In genomic region chr20:25580711-25581110, GRCh38 we compare ENCODE assay signal across 20 cellular contexts. TPM values are rescaled to one million over a fixed set of nuclear protein-coding genes. Genes with fewer than 3 reads are reported as not detected.
DNase-seq lines count a peak whose midpoint lies in the region; ATAC-seq and TF ChIP-seq lines count a peak whose summit lies in the region.
"Had no signal": no experiment of that assay in that cellular context is flagged by ENCODE, and none has a peak within 500 bp of the region (broad histone marks: within the 10 kb centered on the region; RNA-seq: fewer than 3 reads in every experiment).

No MANE protein-coding gene starts in this region.

- H3K79me2 ChIP-seq in Loucy (ENCODE audit: insufficient read depth, low read length) = peaks cover 88% of the 10 kb centered on the region

- 0 out of 2 replicates have a peak, but pooled peaks cover 2% of the 10 kb centered on the region for H3F3A ChIP-seq in Loucy (ENCODE audit: low read depth)

- DNase-seq in T47D (ENCODE audit: low read depth in 1 of 2, low spot score in 1 of 2) = peak; percentile 51 to 85
- DNase-seq in fibroblast of villous mesenchyme (ENCODE audit: low read depth) = peak; percentile 25
- DNase-seq in renal cortical epithelial cell (ENCODE audit: low read depth) = peak; percentile 76
- no peak for DNase-seq in G401 (ENCODE audit: low spot score)
- DNase-seq in aorta = no peak
- DNase-seq in BE2C = no peak
- no peak for DNase-seq in NCI-H2227 (lab: John Stamatoyannopoulos, UW; ENCODE audit: unreplicated experiment)
- DNase-seq: activated CD8-positive, alpha-beta T cell treated with anti-CD3 and anti-CD28 coated beads for 36 hours; activated naive CD4-positive, alpha-beta T cell; activated T-cell treated with anti-CD3 and anti-CD28 coated beads, Interleukin-2, amount 50 U/mL, for 1 hour; colonic mucosa; gastrocnemius medialis; NCI-H526 treated with DMSO at 0.1 percent for 48 hours; stimulated activated naive CD4-positive, alpha-beta T cell; T-helper 9 cell; transverse colon had no signal

- no peak for ATAC-seq in aorta (ENCODE audit: low FRiP score)
- ATAC-seq: activated CD8-positive, alpha-beta T cell treated with anti-CD3 and anti-CD28 coated beads for 36 hours; gastrocnemius medialis; natural killer cell treated with Interleukin-12 subunit alpha and Interleukin-12 subunit beta and Interleukin-15 and Interleukin-18, amount 100 ng/mL, for 72 hours had no signal

- intact Hi-C loops in aorta (cut with DNase I) = loop anchor here in 1 of 2 donors (5.0 kb wide), 1 partner anchor 53 kb away; no protein-coding TSS in a partner anchor

- H3K4me1 ChIP-seq in Loucy (ENCODE audit: insufficient read depth, low read length, poor library complexity, severe bottlenecking) = peaks cover 39% of the 10 kb centered on the region
- no peaks in the 10 kb centered on the region for H3K4me1 ChIP-seq in aorta (ENCODE audit: control insufficient read depth in 1 of 2, insufficient read depth in 2 of 2, low read length in 2 of 2)
- H3K4me1 ChIP-seq in BE2C = no peaks in the 10 kb centered on the region
- H3K4me1 ChIP-seq: colonic mucosa, gastrocnemius medialis had no signal

- no peak overlapping the region for H3K4me3 ChIP-seq in Loucy (ENCODE audit: low read length, poor library complexity, severe bottlenecking)
- H3K4me3 ChIP-seq in fibroblast of villous mesenchyme (ENCODE audit: low read depth, low read length) = no peak overlapping the region
- H3K4me3 ChIP-seq in aorta (ENCODE audit: low read length in 2 of 2) = no peak overlapping the region
- no peak overlapping the region for H3K4me3 ChIP-seq in BE2C (ENCODE audit: low read depth, low read length)
- H3K4me3 ChIP-seq: colonic mucosa, gastrocnemius medialis, skin epidermis, transverse colon had no signal

- no peak overlapping the region for H3K27ac ChIP-seq in aorta (ENCODE audit: low read depth in 1 of 2, low read length in 2 of 2)
- H3K27ac ChIP-seq: colonic mucosa, gastrocnemius medialis, parathyroid adenoma, skin epidermis, transverse colon had no signal

- peaks cover 53% of the 10 kb centered on the region for H4K20me1 ChIP-seq in Loucy (ENCODE audit: insufficient read depth, low read length, poor library complexity, severe bottlenecking)

- no peak overlapping the region for H3K9ac ChIP-seq in Loucy (ENCODE audit: low read depth, low read length, poor library complexity, severe bottlenecking)
- H3K9ac ChIP-seq: parathyroid adenoma had no signal

- H3K9me3 ChIP-seq in Loucy (ENCODE audit: insufficient read depth, low read depth, low read length) (no peaks in the 10 kb centered on the region), aorta (ENCODE audit: control insufficient read depth, low read length) (no peaks in the 10 kb centered on the region), BE2C (no peaks in the 10 kb centered on the region)
- H3K9me3 ChIP-seq: colonic mucosa, gastrocnemius medialis, transverse colon had no signal

- H3K9me2 ChIP-seq in Loucy (replicated peaks; ENCODE audit: low read depth, low read length) = no peaks in the 10 kb centered on the region

- H3K27me3 ChIP-seq in Loucy (ENCODE audit: insufficient read depth, low read length, poor library complexity, severe bottlenecking) (no peaks in the 10 kb centered on the region), aorta (ENCODE audit: control insufficient read depth in 1 of 2, insufficient read depth in 2 of 2, low read length in 1 of 2) (no peaks in the 10 kb centered on the region), BE2C (peaks cover 12% of the 10 kb centered on the region)
- H3K27me3 ChIP-seq: colonic mucosa had no signal

- in situ Hi-C loops in T47D (cut with HindIII; ENCODE audit: low pct_unique_long_range_greater_than_20kb, low sequenced_read_pairs) = no loop called here
- in situ Hi-C loops in G401 (cut with HindIII; ENCODE audit: low sequenced_read_pairs) = no loop called here

- WGBS in aorta, 2 donors = 19% methylated on average over 4 of the region's 4 CpGs

- TF ChIP-seq CTCF in Loucy (conservative IDR thresholded peaks at IDR 0.05; ENCODE audit: low read length) = no peak
- no peak for TF ChIP-seq CTCF in fibroblast of villous mesenchyme (IDR thresholded peaks at IDR 0.05; ENCODE audit: insufficient read depth, low read depth, low read length)
- TF ChIP-seq CTCF in BE2C (IDR thresholded peaks at IDR 0.05; ENCODE audit: low read depth, low read length) = no peak

- no peak overlapping the region for H2AFZ ChIP-seq in Loucy (ENCODE audit: low read length)
- H2AFZ ChIP-seq: parathyroid adenoma had no signal

- peak overlapping the region; percentile 81 for H3K4me2 ChIP-seq in Loucy (ENCODE audit: low read depth, low read length, poor library complexity, severe bottlenecking)

- H3K36me3 ChIP-seq in Loucy (ENCODE audit: insufficient read depth, low read length) (no peaks in the 10 kb centered on the region), aorta (ENCODE audit: control insufficient read depth in 1 of 2, insufficient read depth in 2 of 2, low read length in 1 of 2) (no peaks in the 10 kb centered on the region), BE2C (no peaks in the 10 kb centered on the region)
- H3K36me3 ChIP-seq: colonic mucosa, gastrocnemius medialis, transverse colon had no signal

RNA-seq across cellular contexts. Expression of gene NINL, which starts 4.6 kb away (rescaled TPM):
- total RNA-seq in fibroblast of villous mesenchyme (8.2 and 10.3 TPM in 2 replicates), renal cortical epithelial cell (11.8 and 26.5 TPM in 2 replicates), aorta (10 to 100 TPM in 1 of 2 donors, 1 to 10 TPM in 1; 9.1 to 16.7 TPM)
- 16.5 and 20.8 TPM in 2 replicates for total RNA-seq in G401 (2014; rRNA removed; shearing (Covaris generic))
- polyA plus RNA-seq in aorta = 10 to 100 TPM in 1 of 2 donors, 1 to 10 TPM in 1; 6.0 to 28.3 TPM
- polyA plus RNA-seq in BE2C (2012; ENCODE audit: insufficient read depth, insufficient read length, low read depth) = 2.4 TPM

RNA-seq across cellular contexts. Expression of gene NANP, which starts 43.1 kb away (rescaled TPM):
- total RNA-seq in fibroblast of villous mesenchyme (8.7 and 16.8 TPM in 2 replicates), renal cortical epithelial cell (8.2 and 8.9 TPM in 2 replicates), aorta (1 to 10 TPM; 5.0 to 5.6 TPM)
- 5.8 and 6.6 TPM in 2 replicates for total RNA-seq in G401 (2014; rRNA removed; shearing (Covaris generic))
- polyA plus RNA-seq in aorta = 1 to 10 TPM; 1.6 to 1.9 TPM
- 3.8 TPM for polyA plus RNA-seq in BE2C (2012; ENCODE audit: insufficient read depth, insufficient read length, low read depth)

Comparison
In these comparisons a context has a peak if more than half of its experiments do, and no peak if none do; other contexts are left out.
1. DNase-seq: peak in T47D (2 of 2), fibroblast of villous mesenchyme (single experiment) and renal cortical epithelial cell (single experiment); none in G401 (single experiment), aorta (0 of 2), BE2C (single experiment) and NCI-H2227 (single experiment).